In genomic region chr10:129445445-129445844, GRCh38 we compare ENCODE assay signal across 7 cellular contexts.
"Had no signal": no experiment of that assay in that cellular context is flagged by ENCODE, and none has a peak within 500 bp of the region (broad histone marks: within the 10 kb centered on the region; RNA-seq: fewer than 3 reads in every experiment).

No MANE protein-coding gene starts in this region.

- DNase-seq: GM23248, GOT3, HCEC 1CT, IMR-90, KG1 had no signal

- H3K27ac ChIP-seq: GM23248 had no signal

- H3K4me3 Mint-ChIP-seq: H9 had no signal

- H3K4me3 ChIP-seq: GM23248, K562 had no signal

- ATAC-seq: K562 had no signal

- H3K9ac ChIP-seq: GM23248 had no signal

- H3K9me3 Mint-ChIP-seq: H9 had no signal
